ENCODE assay signal across 29 cellular contexts in the genomic region with DNA sequence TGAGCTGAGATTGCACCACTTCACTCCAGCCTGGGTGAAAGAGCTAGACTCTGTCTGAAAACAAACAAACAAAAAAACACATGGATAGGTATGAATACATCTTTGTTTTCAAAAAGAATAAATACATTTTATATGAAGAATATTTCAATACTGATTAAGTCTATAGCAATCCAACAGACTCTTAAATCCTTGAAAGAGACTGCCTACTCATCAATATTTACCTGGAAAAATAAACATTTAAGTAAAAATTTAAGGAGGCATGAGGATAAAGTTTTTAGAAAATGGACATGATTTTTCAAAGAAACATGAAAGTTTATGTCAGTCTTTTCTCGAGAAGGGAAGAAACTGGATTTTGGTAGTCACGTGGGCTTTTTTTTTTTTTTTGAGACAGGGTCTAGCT.
"Had no signal": no experiment of that assay in that cellular context is flagged by ENCODE, and none has a peak within 500 bp of the region (broad histone marks: within the 10 kb centered on the region; RNA-seq: fewer than 3 reads in every experiment).

No MANE protein-coding gene starts in this region.

- H3K27me3 ChIP-seq: colonic mucosa, dorsolateral prefrontal cortex, esophagus muscularis mucosa, esophagus squamous epithelium, foreskin keratinocyte, gastrocnemius medialis, gastroesophageal sphincter, heart left ventricle, heart right ventricle had no signal

- H3K9me3 Mint-ChIP-seq: dendritic cell treated with granulocyte-macrophage colony-stimulating factor and Interleukin-4, amounts not matched to agents 40 ng/mL and 50 ng/mL, for 4 days; effector memory CD8-positive, alpha-beta T cell; endodermal cell had no signal

- FAIRE-seq: colon, endometrium, endothelial cell of umbilical vein, frontal cortex had no signal

- ATAC-seq: effector memory CD8-positive, alpha-beta T cell; esophagus mucosa; foreskin keratinocyte; gastrocnemius medialis; gastroesophageal sphincter; heart left ventricle; heart right ventricle had no signal

- H3K9me3 ChIP-seq: colonic mucosa, esophagus muscularis mucosa, esophagus squamous epithelium, gastrocnemius medialis, gastroesophageal sphincter, heart left ventricle, heart right ventricle had no signal

- H3K4me1 ChIP-seq: colonic mucosa had no signal

- H3K27ac Mint-ChIP-seq: dendritic cell treated with granulocyte-macrophage colony-stimulating factor and Interleukin-4, amounts not matched to agents 40 ng/mL and 50 ng/mL, for 4 days; effector memory CD8-positive, alpha-beta T cell; endodermal cell had no signal

- H3K27ac ChIP-seq: colonic mucosa, coronary artery, dorsolateral prefrontal cortex, epithelial cell of prostate, esophagus muscularis mucosa, esophagus squamous epithelium, foreskin keratinocyte, gastrocnemius medialis, gastroesophageal sphincter, heart left ventricle, heart right ventricle had no signal

- H3K4me3 Mint-ChIP-seq: dendritic cell treated with granulocyte-macrophage colony-stimulating factor and Interleukin-4, amounts not matched to agents 40 ng/mL and 50 ng/mL, for 4 days; effector memory CD8-positive, alpha-beta T cell; endodermal cell had no signal

- H3K27me3 Mint-ChIP-seq: dendritic cell treated with granulocyte-macrophage colony-stimulating factor and Interleukin-4, amounts not matched to agents 40 ng/mL and 50 ng/mL, for 4 days; effector memory CD8-positive, alpha-beta T cell had no signal

- H3K4me3 ChIP-seq: colonic mucosa, coronary artery, dorsolateral prefrontal cortex, esophagus muscularis mucosa, esophagus squamous epithelium, gastrocnemius medialis, gastroesophageal sphincter, heart left ventricle, heart right ventricle had no signal

- H3K36me3 ChIP-seq: colonic mucosa had no signal

- DNase-seq: colonic mucosa; cortex of kidney; dermis blood vessel endothelial cell; dorsolateral prefrontal cortex; effector CD4-positive, alpha-beta T cell; effector CD8-positive, alpha-beta T cell; effector memory CD4-positive, alpha-beta T cell; effector memory CD8-positive, alpha-beta T cell; endodermal cell; erythroblast; esophagus squamous epithelium; foreskin fibroblast; foreskin keratinocyte; foreskin melanocyte; gastrocnemius medialis; glutamatergic neuron; head of caudate nucleus; heart left ventricle; heart right ventricle had no signal
